ENCODE assay signal across 21 cellular contexts in genomic region chr13:69999875-70000274, GRCh38.
DNase-seq lines count a peak whose midpoint lies in the region; ATAC-seq, FAIRE-seq and TF ChIP-seq lines count a peak whose summit lies in the region.
"Had no signal": no experiment of that assay in that cellular context is flagged by ENCODE, and none has a peak within 500 bp of the region (broad histone marks: within the 10 kb centered on the region; RNA-seq: fewer than 3 reads in every experiment).

No MANE protein-coding gene starts in this region.

- H2AFZ ChIP-seq in Karpas-422 (ENCODE audit: low read length) (0 out of 2 replicates have a peak overlapping the region, but pooled peaks have one; percentile 5), OCI-LY3 (ENCODE audit: low read depth, low read length) (peak overlapping the region; percentile 67), H1 (ENCODE audit: low read length) (no peak overlapping the region)

- H3K18ac ChIP-seq in H1 (ENCODE audit: extremely low read depth, low read length), result no peak overlapping the region

- H3K23ac ChIP-seq in H1 (ENCODE audit: insufficient read length), result peak overlapping the region; percentile 12

- no peak overlapping the region for H2BK20ac ChIP-seq in H1 (ENCODE audit: low read length)

- no peak for FAIRE-seq in H1 (lab: Jason Lieb, UNC)
- FAIRE-seq: GM12891, GM18507 had no signal

- H4K91ac ChIP-seq in H1 (replicated peaks; ENCODE audit: insufficient read length, low read length), result no peak overlapping the region

- 100% methylated on average over 2 of the region's 2 CpGs; no CpG with 5 or more reads in 1 of the 2 experiments for WGBS in H1 (ENCODE audit: extremely low coverage in 1 of 2, insufficient coverage in 1 of 2, insufficient read length in 1 of 2, insufficient replicate concordance in 2 of 2, low coverage in 1 of 2, low lambda C conversion rate in 2 of 2, missing lambda C conversion rate in 1 of 2), 2 experiments

- POLR2A ChIA-PET in H1 (lab: Charles Lee; ENCODE audit: partially characterized antibody), result no interaction called here

- H3K4me3 ChIP-seq in Karpas-422 (ENCODE audit: low read length) (no peak overlapping the region), OCI-LY3 (ENCODE audit: low read length) (no peak overlapping the region), H1 (ENCODE audit: extremely low read depth in 1 of 4, insufficient read depth in 2 of 4, low read depth in 3 of 4, low read length in 4 of 4) (no peak overlapping the region)

- H2BK5ac ChIP-seq in H1 (ENCODE audit: low read depth, low read length), result no peak overlapping the region

- ATAC-seq in HG02798 (IDR thresholded peaks at IDR 0.05; ENCODE audit: poor library complexity, unreplicated experiment), result no peak
- ATAC-seq: Panc1 had no signal

- no peak overlapping the region for H2AK5ac ChIP-seq in H1 (ENCODE audit: low read depth, low read length)

- no peak overlapping the region for H3K4ac ChIP-seq in H1 (replicated peaks; ENCODE audit: insufficient read length, low read depth, low read length)

- DNase-seq in Karpas-422 (no peak), H1 (ENCODE audit: low read depth in 1 of 2, low spot score in 2 of 2) (no peak), NCI-H1417 treated with DMSO at 0.1 percent for 48 hours (lab: John Stamatoyannopoulos, UW) (no peak), COR-L47 (lab: John Stamatoyannopoulos, UW) (no peak)
- DNase-seq in stimulated activated naive CD4-positive, alpha-beta T cell (lab: John Stamatoyannopoulos, UW), result no peak
- DNase-seq: Caco-2; CD4-positive, alpha-beta T cell; DMS 273 treated with DMSO at 0.1 percent for 48 hours; DMS79 treated with DMSO at 0.1 percent for 48 hours; H7; HFFc6; KG1; NCI-H1436; NCI-H187 treated with DMSO at 0.1 percent for 48 hours; SIG-M5 had no signal

- no peak overlapping the region for H2BK15ac ChIP-seq in H1 (ENCODE audit: low read length)

- TF ChIP-seq RAD21 in H1 (IDR thresholded peaks at IDR 0.05 in 1 of 2, conservative IDR thresholded peaks at IDR 0.05 in 1 of 2; ENCODE audit: low read depth in 2 of 2, low read length in 2 of 2), result no peak

- H3K23me2 ChIP-seq in H1 (ENCODE audit: low read depth, low read length), result no peaks in the 10 kb centered on the region

- no peak for TF ChIP-seq POLR2A in H1 (IDR thresholded peaks at IDR 0.05; ENCODE audit: control extremely low read depth in 1 of 2, low read depth in 2 of 2, low read length in 2 of 2)

- no peak overlapping the region for H3K56ac ChIP-seq in H1 (replicated peaks; ENCODE audit: insufficient read length, low read depth, low read length)

- H3K79me2 ChIP-seq in Karpas-422 (ENCODE audit: low read length) (no peaks in the 10 kb centered on the region), OCI-LY3 (ENCODE audit: low read length) (no peaks in the 10 kb centered on the region), H1 (ENCODE audit: control insufficient read depth in 1 of 2, insufficient read depth in 2 of 2, low read length in 2 of 2) (no peaks in the 10 kb centered on the region)

- H4K8ac ChIP-seq in H1 (ENCODE audit: extremely low read depth, insufficient read depth, low read length), result no peak overlapping the region

- H3K9me3 ChIP-seq in Karpas-422 (ENCODE audit: low read length) (peaks cover 4% of the 10 kb centered on the region), OCI-LY3 (ENCODE audit: insufficient read depth, low read length) (no peaks in the 10 kb centered on the region), H1 (ENCODE audit: insufficient read depth in 2 of 2, low read depth in 1 of 2, low read length in 1 of 2) (no peaks in the 10 kb centered on the region)
- H3K9me3 ChIP-seq: Caco-2 had no signal

- H3K27me3 ChIP-seq in Karpas-422 (ENCODE audit: low read length), result no peaks in the 10 kb centered on the region
- no peaks in the 10 kb centered on the region for H3K27me3 ChIP-seq in OCI-LY3 (ENCODE audit: low read depth, low read length)
- H3K27me3 ChIP-seq in H1 (replicated peaks in 1 of 4; ENCODE audit: control insufficient read depth in 3 of 4, extremely low read depth in 1 of 4, insufficient read depth in 3 of 4, low read length in 3 of 4), result no peaks in the 10 kb centered on the region

- H3K9ac ChIP-seq in Karpas-422 (ENCODE audit: low read length) (no peak overlapping the region), OCI-LY3 (ENCODE audit: low read length) (no peak overlapping the region), H1 (replicated peaks in 1 of 4; ENCODE audit: extremely low read depth in 1 of 4, low read depth in 3 of 4, low read length in 3 of 4) (no peak overlapping the region)

- H3K27ac ChIP-seq in Karpas-422 (ENCODE audit: low read length) (no peak overlapping the region), OCI-LY3 (ENCODE audit: low read length) (no peak overlapping the region), H1 (ENCODE audit: low read depth, low read length) (no peak overlapping the region)
- H3K27ac ChIP-seq: HL-60 had no signal

- no peak for TF ChIP-seq CTCF in OCI-LY3 (IDR thresholded peaks at IDR 0.05; ENCODE audit: low read depth, low read length)
- no peak for TF ChIP-seq CTCF in H1 (IDR thresholded peaks at IDR 0.05; ENCODE audit: control extremely low read depth in 1 of 3, insufficient read depth in 1 of 3, low read depth in 1 of 3, low read length in 3 of 3)

- no peak for TF ChIP-seq EP300 in H1 (IDR thresholded peaks at IDR 0.05; ENCODE audit: borderline replicate concordance in 1 of 2, low read depth in 2 of 2, low read length in 2 of 2)

- H2BK12ac ChIP-seq in H1 (ENCODE audit: low read depth, low read length), result no peak overlapping the region

- CTCF ChIA-PET in H1 (lab: Charles Lee; ENCODE audit: partially characterized antibody), result no interaction called here

- H3K4me1 ChIP-seq in Karpas-422 (ENCODE audit: low read length), result no peaks in the 10 kb centered on the region
- H3K4me1 ChIP-seq in OCI-LY3 (ENCODE audit: low read length), result no peaks in the 10 kb centered on the region
- H3K4me1 ChIP-seq in H1 (replicated peaks in 1 of 4; ENCODE audit: control insufficient read depth in 3 of 4, insufficient read depth in 4 of 4, low read length in 3 of 4), result no peaks in the 10 kb centered on the region
- H3K4me1 ChIP-seq: Caco-2 had no signal

- H4K5ac ChIP-seq in H1 (ENCODE audit: insufficient read length, low read depth, low read length), result no peak overlapping the region

- H3K9me2 ChIP-seq in Karpas-422 (replicated peaks; ENCODE audit: insufficient read depth, low read length), result no peaks in the 10 kb centered on the region; the same call in 1 of the 2 replicates

- no peaks in the 10 kb centered on the region for H4K20me1 ChIP-seq in Karpas-422 (ENCODE audit: insufficient read depth, low read depth, low read length)
- no peaks in the 10 kb centered on the region for H4K20me1 ChIP-seq in OCI-LY3 (ENCODE audit: insufficient read depth, low read length)
- H4K20me1 ChIP-seq in H1 (replicated peaks in 1 of 2; ENCODE audit: control insufficient read depth in 1 of 2, insufficient read depth in 2 of 2, low read length in 2 of 2), result no peaks in the 10 kb centered on the region

- H3K36me3 ChIP-seq in Karpas-422 (ENCODE audit: insufficient read depth, low read length), result no peaks in the 10 kb centered on the region
- no peaks in the 10 kb centered on the region for H3K36me3 ChIP-seq in OCI-LY3 (replicated peaks; ENCODE audit: low read depth, low read length)
- no peaks in the 10 kb centered on the region for H3K36me3 ChIP-seq in H1 (ENCODE audit: control insufficient read depth in 2 of 4, insufficient read depth in 4 of 4, low read length in 3 of 4)

- peak overlapping the region; percentile 15 for H3K4me2 ChIP-seq in Karpas-422 (ENCODE audit: low read depth, low read length, poor library complexity, severe bottlenecking)
- peak overlapping the region; percentile 18 for H3K4me2 ChIP-seq in OCI-LY3 (ENCODE audit: low read length)
- H3K4me2 ChIP-seq in H1 (ENCODE audit: insufficient read depth in 1 of 2, low read depth in 2 of 2, low read length in 2 of 2), result no peak overlapping the region

- H3K14ac ChIP-seq in H1 (ENCODE audit: insufficient read length), result no peak overlapping the region

- H3K79me1 ChIP-seq in H1 (ENCODE audit: low read depth, low read length), result no peaks in the 10 kb centered on the region

- H2BK120ac ChIP-seq in H1 (replicated peaks; ENCODE audit: low read depth, low read length), result no peak overlapping the region

TF ChIP-seq in H1, 55 proteins besides CTCF, POLR2A, EP300 and RAD21 (continues in another document):
- TF ChIP-seq SP1 (IDR thresholded peaks at IDR 0.05; ENCODE audit: low read depth, low read length), result no peak
- no peak for TF ChIP-seq EGR1 (IDR thresholded peaks at IDR 0.05; ENCODE audit: borderline replicate concordance, low read depth, low read length)
- no peak for TF ChIP-seq NANOG (IDR thresholded peaks at IDR 0.05; ENCODE audit: insufficient read depth, low read depth, low read length, poor library complexity, severe bottlenecking)
- TF ChIP-seq MAX (IDR thresholded peaks at IDR 0.05), result no peak
- TF ChIP-seq CBX5 (IDR thresholded peaks at IDR 0.05; ENCODE audit: low read depth, low read length), result no peak
- TF ChIP-seq TCF12 (IDR thresholded peaks at IDR 0.05; ENCODE audit: low read depth, low read length), result no peak
- TF ChIP-seq ATF3 (IDR thresholded peaks at IDR 0.05; ENCODE audit: insufficient read depth, low read depth, low read length), result no peak
- TF ChIP-seq SIN3A (conservative IDR thresholded peaks at IDR 0.05 in 1 of 2, IDR thresholded peaks at IDR 0.05 in 1 of 2; ENCODE audit: low read depth in 1 of 2, low read length in 2 of 2), result no peak
- TF ChIP-seq CTBP2 (IDR thresholded peaks at IDR 0.05; ENCODE audit: borderline replicate concordance, insufficient read depth, insufficient read length, low read length), result no peak
- no peak for TF ChIP-seq SIX5 (IDR thresholded peaks at IDR 0.05; ENCODE audit: low read depth, low read length)
- TF ChIP-seq KDM4A (IDR thresholded peaks at IDR 0.05; ENCODE audit: low read depth, low read length, severe bottlenecking), result no peak

Comparison
In these comparisons a context has a peak if more than half of its experiments do, and no peak if none do; other contexts are left out.
1. H3K4me2 ChIP-seq: peak in Karpas-422 (single experiment) and OCI-LY3 (single experiment); none in H1 (0 of 2).